Comparison of ENCODE assay signal across 1 cellular context in the genomic region with DNA sequence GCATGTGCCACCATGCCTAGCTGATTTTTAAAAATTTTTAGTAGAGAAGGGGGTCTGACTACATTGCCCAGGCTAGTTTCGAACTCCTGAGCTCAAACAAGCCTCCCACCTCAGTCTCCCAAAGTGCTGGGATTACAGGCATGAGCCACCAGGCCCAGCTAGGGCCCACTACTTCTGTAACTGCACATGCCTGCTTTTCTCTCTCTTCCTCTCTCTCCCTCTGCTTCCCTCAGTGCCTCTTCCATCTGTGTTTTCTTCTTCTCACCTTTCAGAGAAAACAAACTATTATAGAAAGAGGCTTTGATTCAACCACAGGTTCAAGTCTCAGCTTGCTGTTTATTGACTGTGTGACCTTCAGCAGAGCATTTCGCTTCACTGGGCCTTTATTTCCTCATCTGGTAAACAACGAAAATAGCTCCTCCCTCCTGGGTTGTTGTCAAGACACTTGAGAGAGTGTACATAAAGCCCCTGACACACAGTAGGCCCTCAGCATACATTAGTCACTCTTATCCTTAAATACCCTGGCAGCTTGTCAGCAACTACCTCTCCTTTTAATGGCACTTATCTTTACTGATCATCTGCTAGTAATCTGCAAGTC.
TF ChIP-seq lines count a peak whose summit lies in the region.

No MANE protein-coding gene starts in this region.

TF ChIP-seq in SK-N-SH treated with all-trans-retinoic acid at 6 μM for 48 hours, 23 proteins besides CTCF, POLR2A, EP300 and RAD21 (continued from another document):
- TF ChIP-seq, protein P1, sequence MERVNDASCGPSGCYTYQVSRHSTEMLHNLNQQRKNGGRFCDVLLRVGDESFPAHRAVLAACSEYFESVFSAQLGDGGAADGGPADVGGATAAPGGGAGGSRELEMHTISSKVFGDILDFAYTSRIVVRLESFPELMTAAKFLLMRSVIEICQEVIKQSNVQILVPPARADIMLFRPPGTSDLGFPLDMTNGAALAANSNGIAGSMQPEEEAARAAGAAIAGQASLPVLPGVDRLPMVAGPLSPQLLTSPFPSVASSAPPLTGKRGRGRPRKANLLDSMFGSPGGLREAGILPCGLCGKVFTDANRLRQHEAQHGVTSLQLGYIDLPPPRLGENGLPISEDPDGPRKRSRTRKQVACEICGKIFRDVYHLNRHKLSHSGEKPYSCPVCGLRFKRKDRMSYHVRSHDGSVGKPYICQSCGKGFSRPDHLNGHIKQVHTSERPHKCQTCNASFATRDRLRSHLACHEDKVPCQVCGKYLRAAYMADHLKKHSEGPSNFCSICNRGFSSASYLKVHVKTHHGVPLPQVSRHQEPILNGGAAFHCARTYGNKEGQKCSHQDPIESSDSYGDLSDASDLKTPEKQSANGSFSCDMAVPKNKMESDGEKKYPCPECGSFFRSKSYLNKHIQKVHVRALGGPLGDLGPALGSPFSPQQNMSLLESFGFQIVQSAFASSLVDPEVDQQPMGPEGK (CRISPR knock-in tag; IDR thresholded peaks at IDR 0.05; ENCODE audit: borderline replicate concordance), result no peak
- TF ChIP-seq ZFP3 (CRISPR knock-in tag; IDR thresholded peaks at IDR 0.05), result no peak
- no peak for TF ChIP-seq ZFP30 (CRISPR knock-in tag; IDR thresholded peaks at IDR 0.05)
- no peak for TF ChIP-seq CSDC2 (CRISPR knock-in tag; IDR thresholded peaks at IDR 0.05)
- no peak for TF ChIP-seq ISL1 (CRISPR knock-in tag; IDR thresholded peaks at IDR 0.05)
